ENCODE assay signal across 17 cellular contexts in genomic region chr7:117612637-117613036, GRCh38.
"Had no signal": no experiment of that assay in that cellular context is flagged by ENCODE, and none has a peak within 500 bp of the region (broad histone marks: within the 10 kb centered on the region; RNA-seq: fewer than 3 reads in every experiment).

No MANE protein-coding gene starts in this region.

- H3K4me1 ChIP-seq: colonic mucosa, foreskin keratinocyte, uterus had no signal

- H3K27ac ChIP-seq: colonic mucosa, foreskin keratinocyte, pancreas, thoracic aorta, uterus, WERI-Rb-1 had no signal

- H3K4me3 Mint-ChIP-seq: activated CD4-positive, alpha-beta T cell treated with anti-CD3 and anti-CD28 coated beads for 36 hours; activated CD8-positive, alpha-beta T cell treated with anti-CD3 and anti-CD28 coated beads for 36 hours; activated T-cell treated with anti-CD3 and anti-CD28 coated beads, Interleukin-2, amount 50 U/mL, for 4 hours; naive B cell had no signal

- H3K27me3 Mint-ChIP-seq: activated CD4-positive, alpha-beta T cell treated with anti-CD3 and anti-CD28 coated beads for 36 hours; activated CD8-positive, alpha-beta T cell treated with anti-CD3 and anti-CD28 coated beads for 36 hours; naive B cell had no signal

- H3K36me3 ChIP-seq: colonic mucosa, thoracic aorta, uterus, WERI-Rb-1 had no signal

- H3K27ac Mint-ChIP-seq: activated CD4-positive, alpha-beta T cell treated with anti-CD3 and anti-CD28 coated beads for 36 hours; activated CD8-positive, alpha-beta T cell treated with anti-CD3 and anti-CD28 coated beads for 36 hours; activated naive CD4-positive, alpha-beta T cell treated with anti-CD3 and anti-CD28 coated beads, Interleukin-2, amount 50 U/mL, for 72 hours; naive B cell had no signal

- H3K4me3 ChIP-seq: colonic mucosa, lung, pancreas, thoracic aorta, uterus had no signal

- DNase-seq: activated CD4-positive, alpha-beta T cell treated with anti-CD3 and anti-CD28 coated beads for 36 hours; activated CD8-positive, alpha-beta T cell treated with anti-CD3 and anti-CD28 coated beads for 36 hours; activated effector memory CD4-positive, alpha-beta T cell treated with Interleukin-2 at 50 U/mL for 16 hours; activated T-cell treated with anti-CD3 and anti-CD28 coated beads, Interleukin-2, amount 50 U/mL, for 4 hours; caudate nucleus; colonic mucosa; left cardiac atrium; naive B cell; pancreas; stimulated activated CD4-positive, alpha-beta T cell treated with anti-CD3 and anti-CD28 coated beads, Interleukin-1b, Interleukin-23, amount 100 ng/mL, for 48 hours; uterus; WERI-Rb-1 had no signal

- H3K36me3 Mint-ChIP-seq: activated naive CD4-positive, alpha-beta T cell treated with anti-CD3 and anti-CD28 coated beads, Interleukin-2, amount 50 U/mL, for 72 hours; naive B cell had no signal

- H3K4me1 Mint-ChIP-seq: activated CD4-positive, alpha-beta T cell treated with anti-CD3 and anti-CD28 coated beads for 36 hours; naive B cell had no signal

- ATAC-seq: activated CD4-positive, alpha-beta T cell treated with anti-CD3 and anti-CD28 coated beads for 36 hours; activated CD8-positive, alpha-beta T cell treated with anti-CD3 and anti-CD28 coated beads for 36 hours; activated naive CD4-positive, alpha-beta T cell treated with anti-CD3 and anti-CD28 coated beads, Interleukin-2, amount 50 U/mL, for 72 hours; activated T-cell treated with anti-CD3 and anti-CD28 coated beads, Interleukin-2, amount 50 U/mL, for 4 hours; foreskin keratinocyte; left cardiac atrium; sciatic nerve had no signal

- H3K9me3 Mint-ChIP-seq: activated CD8-positive, alpha-beta T cell treated with anti-CD3 and anti-CD28 coated beads for 36 hours; naive B cell had no signal

- H3K9me3 ChIP-seq: colonic mucosa, pancreas, thoracic aorta, uterus had no signal

- H3K27me3 ChIP-seq: colonic mucosa, pancreas, uterus had no signal
